ENCODE assay signal across 8 cellular contexts in genomic region chr17:38558751-38559024, GRCh38. TPM values are rescaled to one million over a fixed set of nuclear protein-coding genes. Genes with fewer than 3 reads are reported as not detected.
DNase-seq lines count a peak whose midpoint lies in the region; ATAC-seq, FAIRE-seq and TF ChIP-seq lines count a peak whose summit lies in the region.

No MANE protein-coding gene starts in this region.

- peak overlapping the region; percentile 47 to 68 (median 59) for H3K4me3 ChIP-seq in BLaER1 treated with 17β-estradiol and CSF1 and Interleukin-3, amounts not matched to agents 10 nM and 100 nM
- peak overlapping the region; percentile 39 for H3K4me3 ChIP-seq in bronchial epithelial cell (ENCODE audit: low read depth, low read length)
- H3K4me3 ChIP-seq in mucosa of rectum (ENCODE audit: low read length in 2 of 2), result peak overlapping the region; percentile 59 to 69
- H3K4me3 ChIP-seq in thyroid gland (replicated peaks in 1 of 3), result peak overlapping the region in 1 of 3 donors; percentile 27

- no peak for FAIRE-seq in bronchial epithelial cell (lab: Jason Lieb, UNC)

- peak; percentile 20 for DNase-seq in HPDE6-E6E7 (ENCODE audit: extremely low spot score)
- peak; percentile 20 for DNase-seq in bronchial epithelial cell (ENCODE audit: low read depth)
- DNase-seq in AG08396 (ENCODE audit: low spot score), result no peak
- DNase-seq in thyroid gland, result no peak

- peaks cover 41 to 54% (median 47%) of the 10 kb centered on the region in 11 experiments for H3K27me3 ChIP-seq in BLaER1 treated with 17β-estradiol and CSF1 and Interleukin-3, amounts not matched to agents 10 nM and 100 nM
- H3K27me3 ChIP-seq in bronchial epithelial cell (ENCODE audit: control insufficient read depth, insufficient read depth, low read length) (peaks cover 31% of the 10 kb centered on the region), mucosa of rectum (ENCODE audit: control insufficient read depth in 2 of 2, insufficient read depth in 2 of 2, low read length in 2 of 2) (peaks cover 29% of the 10 kb centered on the region in 2 donors), thyroid gland (peaks cover 4% of the 10 kb centered on the region)

- H3K27ac ChIP-seq in BLaER1 treated with 17β-estradiol and CSF1 and Interleukin-3, amounts not matched to agents 10 nM and 100 nM, result peak overlapping the region in 7 of 11 experiments; percentile 32 to 71 (median 61); a peak in 13 of 22 replicates
- H3K27ac ChIP-seq in mucosa of rectum (ENCODE audit: low read depth in 2 of 2, low read length in 2 of 2), result peak overlapping the region in 1 of 2 donors; percentile 16
- H3K27ac ChIP-seq in thyroid gland, result no peak overlapping the region

- TF ChIP-seq CTCF in bronchial epithelial cell (IDR thresholded peaks at IDR 0.05; ENCODE audit: insufficient read depth, low read length, severe bottlenecking) (no peak), thyroid gland (IDR thresholded peaks at IDR 0.05) (no peak)

- H3K4me2 ChIP-seq in BLaER1 treated with 17β-estradiol and CSF1 and Interleukin-3, amounts not matched to agents 10 nM and 100 nM, result peak overlapping the region; percentile 88 to 100 (median 98)

- H3K36me3 ChIP-seq in BLaER1 treated with 17β-estradiol and CSF1 and Interleukin-3, amounts not matched to agents 10 nM and 100 nM, result no peaks in the 10 kb centered on the region
- H3K36me3 ChIP-seq in bronchial epithelial cell (ENCODE audit: control insufficient read depth, insufficient read depth, low read length) (no peaks in the 10 kb centered on the region), mucosa of rectum (ENCODE audit: control insufficient read depth in 2 of 2, insufficient read depth in 2 of 2, low read length in 2 of 2) (no peaks in the 10 kb centered on the region), thyroid gland (no peaks in the 10 kb centered on the region)

- WGBS in thyroid gland, 2 donors, result 10% methylated on average over 10 of the region's 10 CpGs

- peak overlapping the region in 10 of 11 experiments; percentile 32 to 69 (median 60); a peak in 21 of 22 replicates for H3K9ac ChIP-seq in BLaER1 treated with 17β-estradiol and CSF1 and Interleukin-3, amounts not matched to agents 10 nM and 100 nM
- H3K9ac ChIP-seq in mucosa of rectum (ENCODE audit: low read depth in 1 of 2, low read length in 2 of 2), result no peak overlapping the region

- H3K4me1 ChIP-seq in BLaER1 treated with 17β-estradiol and CSF1 and Interleukin-3, amounts not matched to agents 10 nM and 100 nM, result peaks cover 52 to 79% (median 68%) of the 10 kb centered on the region in 10 experiments
- H3K4me1 ChIP-seq in mucosa of rectum (ENCODE audit: control insufficient read depth in 2 of 2, insufficient read depth in 2 of 2, low read length in 2 of 2), result peaks cover 22 to 23% of the 10 kb centered on the region in 2 donors
- H3K4me1 ChIP-seq in thyroid gland, result peaks cover 17 to 31% of the 10 kb centered on the region in 2 donors

- TF ChIP-seq POLR2A in thyroid gland (IDR thresholded peaks at IDR 0.05), result no peak

- ATAC-seq in GM21423 (IDR thresholded peaks at IDR 0.05; ENCODE audit: unreplicated experiment), result no peak
- ATAC-seq in HG02642 (IDR thresholded peaks at IDR 0.05; ENCODE audit: poor library complexity, unreplicated experiment), result no peak

- H3K9me3 ChIP-seq in BLaER1 treated with 17β-estradiol and CSF1 and Interleukin-3, amounts not matched to agents 10 nM and 100 nM (replicated peaks in 1 of 11), result peaks cover 0 to 14% (median 0%) of the 10 kb centered on the region in 11 experiments; a peak in 5 of 22 replicates
- H3K9me3 ChIP-seq in mucosa of rectum (ENCODE audit: control insufficient read depth in 2 of 2, low read length in 2 of 2), result no peaks in the 10 kb centered on the region
- no peaks in the 10 kb centered on the region for H3K9me3 ChIP-seq in thyroid gland

- intact Hi-C loops in thyroid gland (cut with DNase I), result loop anchor here (2.0 kb wide), 1 partner anchor 110 kb away; no protein-coding TSS in a partner anchor

- H4K20me1 ChIP-seq in BLaER1 treated with 17β-estradiol and CSF1 and Interleukin-3, amounts not matched to agents 10 nM and 100 nM, result peaks cover 0 to 51% (median 17%) of the 10 kb centered on the region in 11 experiments; a peak in 16 of 22 replicates

RNA-seq across cellular contexts. Expression of gene SRCIN1, which starts 47.1 kb away (rescaled TPM):
- total RNA-seq in bronchial epithelial cell (under 0.01 and 0.64 TPM in 2 replicates), thyroid gland (under 1 TPM; 0.54 to 0.89 (median 0.69) TPM)

Comparison
In these comparisons a context has a peak if more than half of its experiments do, and no peak if none do; other contexts are left out.
1. H3K27ac ChIP-seq: peak in BLaER1 treated with 17β-estradiol and CSF1 and Interleukin-3, amounts not matched to agents 10 nM and 100 nM (7 of 11); none in thyroid gland (0 of 3).
2. H3K9ac ChIP-seq: peak in BLaER1 treated with 17β-estradiol and CSF1 and Interleukin-3, amounts not matched to agents 10 nM and 100 nM (10 of 11); none in mucosa of rectum (0 of 2).
3. DNase-seq: peak in HPDE6-E6E7 (single experiment) and bronchial epithelial cell (single experiment); none in AG08396 (single experiment) and thyroid gland (0 of 2).